Comparison of ENCODE assay signal across 10 cellular contexts in the genomic region with DNA sequence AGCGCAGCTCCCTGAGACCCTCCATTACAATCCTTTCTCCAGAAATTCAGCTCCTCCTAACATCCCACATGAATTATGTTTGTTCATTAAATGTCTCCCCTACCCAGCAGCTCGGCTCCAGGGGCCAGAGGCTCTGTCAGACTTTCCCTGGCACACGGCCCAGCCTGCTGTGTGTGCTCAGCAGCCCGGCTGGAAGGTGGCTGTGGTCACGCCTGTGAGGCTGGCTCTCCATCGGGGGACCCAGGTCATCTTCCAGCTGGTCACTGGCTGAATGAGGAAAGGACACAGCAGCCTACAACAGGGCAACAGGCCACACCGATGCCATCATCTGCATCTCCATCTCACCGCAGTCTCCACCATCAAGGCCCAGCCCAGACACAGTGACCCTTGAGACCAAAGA.
DNase-seq lines count a peak whose midpoint lies in the region; ATAC-seq and TF ChIP-seq lines count a peak whose summit lies in the region.
"Had no signal": no experiment of that assay in that cellular context is flagged by ENCODE, and none has a peak within 500 bp of the region (broad histone marks: within the 10 kb centered on the region; RNA-seq: fewer than 3 reads in every experiment).

No MANE protein-coding gene starts in this region.

- peak overlapping the region; percentile 39 for H2BK5ac ChIP-seq in neuronal stem cell (ENCODE audit: low read length)

- intact Hi-C loops in dorsolateral prefrontal cortex (cut with DNase I) = no loop called here

- H3K4me2 ChIP-seq in BLaER1 treated with 17β-estradiol and CSF1 and Interleukin-3, amounts not matched to agents 10 nM and 100 nM = peak overlapping the region in 8 of 11 experiments; percentile 5 to 93 (median 87); a peak in 12 of 22 replicates
- no peak overlapping the region for H3K4me2 ChIP-seq in neuronal stem cell (ENCODE audit: insufficient read depth, low read length, poor library complexity, severe bottlenecking)

- no CpG with 5 or more reads among the region's 8 CpGs for WGBS in neuronal stem cell (ENCODE audit: extremely low coverage in 2 of 2, insufficient read length in 2 of 2, insufficient replicate concordance in 1 of 2), 2 donors

- TF ChIP-seq CTCF in dorsolateral prefrontal cortex (IDR thresholded peaks at IDR 0.05 in 54 of 56, conservative IDR thresholded peaks at IDR 0.05 in 2 of 56; ENCODE audit: low read depth in 1 of 56, partially characterized antibody in 56 of 56) = no peak

- no peak overlapping the region for H3K14ac ChIP-seq in neuronal stem cell (ENCODE audit: low read length)

- H3K4me1 ChIP-seq in BLaER1 treated with 17β-estradiol and CSF1 and Interleukin-3, amounts not matched to agents 10 nM and 100 nM = peaks cover 35 to 77% (median 66%) of the 10 kb centered on the region in 10 experiments
- H3K4me1 ChIP-seq in neuronal stem cell (ENCODE audit: control insufficient read depth in 2 of 2, insufficient read depth in 1 of 2, low read depth in 1 of 2, low read length in 2 of 2) = peaks cover 0 to under 1% of the 10 kb centered on the region in 2 donors

- H3K18ac ChIP-seq in neuronal stem cell (ENCODE audit: low read length) = no peak overlapping the region

- no peaks in the 10 kb centered on the region for H3K9me3 ChIP-seq in BLaER1 treated with 17β-estradiol and CSF1 and Interleukin-3, amounts not matched to agents 10 nM and 100 nM (replicated peaks in 1 of 11)
- H3K9me3 ChIP-seq in neuronal stem cell (replicated peaks in 1 of 2; ENCODE audit: control insufficient read depth in 2 of 2, insufficient read depth in 1 of 2, low read depth in 1 of 2, low read length in 2 of 2) = no peaks in the 10 kb centered on the region

- H4K8ac ChIP-seq in neuronal stem cell (ENCODE audit: low read depth, low read length) = no peak overlapping the region

- 0 out of 22 replicates have a peak overlapping the region, but pooled peaks of 2 of the 11 experiments have one; percentile 2 to 20 for H3K9ac ChIP-seq in BLaER1 treated with 17β-estradiol and CSF1 and Interleukin-3, amounts not matched to agents 10 nM and 100 nM
- peak overlapping the region; percentile 51 for H3K9ac ChIP-seq in neuronal stem cell (ENCODE audit: low read depth, low read length, poor library complexity)

- H3K27ac ChIP-seq in BLaER1 treated with 17β-estradiol and CSF1 and Interleukin-3, amounts not matched to agents 10 nM and 100 nM = no peak overlapping the region
- H3K27ac ChIP-seq in dorsolateral prefrontal cortex = no peak overlapping the region
- H3K27ac ChIP-seq in neuronal stem cell (replicated peaks; ENCODE audit: low read length) = no peak overlapping the region

- no peak overlapping the region for H3K4ac ChIP-seq in neuronal stem cell (ENCODE audit: low read length)

- no peak overlapping the region for H2AK5ac ChIP-seq in neuronal stem cell (ENCODE audit: low read depth, low read length)

- H4K20me1 ChIP-seq in BLaER1 treated with 17β-estradiol and CSF1 and Interleukin-3, amounts not matched to agents 10 nM and 100 nM = peaks cover 94 to 100% (median 100%) of the 10 kb centered on the region in 11 experiments

- no peak overlapping the region for H3K4me3 ChIP-seq in BLaER1 treated with 17β-estradiol and CSF1 and Interleukin-3, amounts not matched to agents 10 nM and 100 nM
- no peak overlapping the region for H3K4me3 ChIP-seq in dorsolateral prefrontal cortex
- no peak overlapping the region for H3K4me3 ChIP-seq in neuronal stem cell (ENCODE audit: low read length in 2 of 2)

- H2BK12ac ChIP-seq in neuronal stem cell (ENCODE audit: low read length) = no peak overlapping the region

- no peak overlapping the region for H4K91ac ChIP-seq in neuronal stem cell (ENCODE audit: low read depth, low read length, poor library complexity)

- H2BK120ac ChIP-seq in neuronal stem cell (ENCODE audit: low read depth, low read length) = no peak overlapping the region

- H3K23ac ChIP-seq in neuronal stem cell (ENCODE audit: low read depth, low read length, poor library complexity) = no peak overlapping the region

- DNase-seq in NCI-H128 (lab: John Stamatoyannopoulos, UW; ENCODE audit: unreplicated experiment) (peak; percentile 10), dorsolateral prefrontal cortex (peak in 6 of 10 donors; percentile 38 to 62 (median 48)), neuronal stem cell (ENCODE audit: low spot score) (no peak), SKM-1 treated with dmso at 0.1 percent for 144 hours (lab: John Stamatoyannopoulos, UW; ENCODE audit: unreplicated experiment) (no peak)
- DNase-seq: stimulated activated CD4-positive, alpha-beta T cell treated with anti-CD3 and anti-CD28 coated beads, Interleukin-12 subunit alpha, Interleukin-12 subunit beta, amount 100 ng/mL, for 4 hours; SW 1271 had no signal

- ATAC-seq in GM21619 (IDR thresholded peaks at IDR 0.05; ENCODE audit: unreplicated experiment) (no peak), HG03469 (IDR thresholded peaks at IDR 0.05; ENCODE audit: unreplicated experiment) (no peak), GM18519 (IDR thresholded peaks at IDR 0.05; ENCODE audit: low FRiP score, unreplicated experiment) (no peak)

- H2AFZ ChIP-seq in neuronal stem cell (ENCODE audit: low read length) = no peak overlapping the region

- peaks cover 0 to 56% (median 20%) of the 10 kb centered on the region in 11 experiments; a peak in 21 of 22 replicates for H3K27me3 ChIP-seq in BLaER1 treated with 17β-estradiol and CSF1 and Interleukin-3, amounts not matched to agents 10 nM and 100 nM
- H3K27me3 ChIP-seq in dorsolateral prefrontal cortex (no peaks in the 10 kb centered on the region), neuronal stem cell (ENCODE audit: control insufficient read depth in 3 of 3, insufficient read depth in 3 of 3, low read depth in 1 of 3, low read length in 3 of 3) (no peaks in the 10 kb centered on the region)

- peaks cover 10% of the 10 kb centered on the region for H3K79me1 ChIP-seq in neuronal stem cell (ENCODE audit: low read depth, low read length)

- H2BK15ac ChIP-seq in neuronal stem cell (ENCODE audit: low read length) = no peak overlapping the region

- H3K36me3 ChIP-seq in BLaER1 treated with 17β-estradiol and CSF1 and Interleukin-3, amounts not matched to agents 10 nM and 100 nM = peaks cover 8 to 54% (median 38%) of the 10 kb centered on the region in 11 experiments; a peak in 20 of 22 replicates
- peaks cover 7 to 10% of the 10 kb centered on the region in 2 donors for H3K36me3 ChIP-seq in neuronal stem cell (replicated peaks in 1 of 2; ENCODE audit: control insufficient read depth in 2 of 2, insufficient read depth in 2 of 2, low read length in 2 of 2)

Comparison
In these comparisons a context has a peak if more than half of its experiments do, and no peak if none do; other contexts are left out.
1. DNase-seq: peak in NCI-H128 (single experiment) and dorsolateral prefrontal cortex (6 of 10); none in neuronal stem cell (single experiment) and SKM-1 treated with dmso at 0.1 percent for 144 hours (single experiment).